Comparison of ENCODE assay signal across 8 cellular contexts in genomic region chr2:127197475-127198385, GRCh38. TPM values are rescaled to one million over a fixed set of nuclear protein-coding genes. Genes with fewer than 3 reads are reported as not detected.
A peak's percentile ranks its signal among the peaks of the same experiment; 100 is the strongest.
DNase-seq lines count a peak whose midpoint lies in the region; ATAC-seq and TF ChIP-seq lines count a peak whose summit lies in the region.

No MANE protein-coding gene starts in this region.

- DNase-seq in GM06990 (ENCODE audit: extremely low read depth, insufficient read length) (peak; percentile 35), NCI-H2196 (lab: John Stamatoyannopoulos, UW; ENCODE audit: unreplicated experiment) (peak; percentile 80), cerebellar cortex (ENCODE audit: low spot score) (peak; percentile 54), mesenteric fat pad (ENCODE audit: low spot score) (peak; percentile 80), hippocampal formation (lab: John Stamatoyannopoulos, UW) (no peak)
- DNase-seq in stimulated activated naive CD4-positive, alpha-beta T cell treated with Interleukin-2 at 50 U/mL for 16 hours (lab: John Stamatoyannopoulos, UW), result peak; percentile 54

- TF ChIP-seq CTCF in GM06990 (IDR thresholded peaks at IDR 0.05; ENCODE audit: insufficient read depth, low read length, poor library complexity, severe bottlenecking) (peak; percentile 79), WI38 (IDR thresholded peaks at IDR 0.05; ENCODE audit: low read depth, low read length) (peak; percentile 75)

- H3K27me3 ChIP-seq in GM06990 (replicated peaks; ENCODE audit: control insufficient read depth, insufficient read depth, low read length), result no peaks in the 10 kb centered on the region

- peak overlapping the region; percentile 39 for H3K4me3 ChIP-seq in GM06990 (replicated peaks; ENCODE audit: low read depth, low read length)
- no peak overlapping the region for H3K4me3 ChIP-seq in WI38 (ENCODE audit: low read depth, low read length)

- peak; percentile 98 for ATAC-seq in HG02973 (IDR thresholded peaks at IDR 0.05; ENCODE audit: unreplicated experiment)

- H3K36me3 ChIP-seq in GM06990 (ENCODE audit: control insufficient read depth, insufficient read depth, low read length), result no peaks in the 10 kb centered on the region

RNA-seq across cellular contexts. Expression of gene CYP27C1, which starts 22.4 kb away (rescaled TPM):
- total RNA-seq in mesenteric fat pad, result 1.1 TPM

Comparison
In these comparisons a context has a peak if more than half of its experiments do, and no peak if none do; other contexts are left out.
1. DNase-seq: peak in GM06990 (single experiment), NCI-H2196 (single experiment), cerebellar cortex (single experiment), mesenteric fat pad (single experiment) and stimulated activated naive CD4-positive, alpha-beta T cell treated with Interleukin-2 at 50 U/mL for 16 hours (single experiment); none in hippocampal formation (0 of 2).